Comparison of ENCODE assay signal across 17 cellular contexts in the genomic region with DNA sequence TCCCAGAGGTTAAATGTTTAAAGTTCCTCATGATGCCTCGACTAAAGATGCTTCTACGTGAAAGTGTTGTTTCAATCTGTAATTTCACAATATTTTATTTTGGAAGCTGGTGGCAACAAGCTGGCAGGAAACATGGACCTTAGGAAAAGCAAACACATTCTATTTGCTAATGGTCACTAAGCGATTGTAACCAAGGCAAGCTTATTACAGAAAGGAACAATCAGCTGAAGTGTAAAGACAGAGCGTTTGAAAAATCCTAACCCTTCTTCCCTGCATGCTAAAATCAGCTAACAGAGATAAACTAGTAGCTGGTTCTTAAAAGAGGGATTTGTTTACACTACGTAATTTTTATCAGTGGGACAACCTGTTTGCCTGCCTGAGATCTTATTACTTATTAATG. TPM values are rescaled to one million over a fixed set of nuclear protein-coding genes. Genes with fewer than 3 reads are reported as not detected.
DNase-seq lines count a peak whose midpoint lies in the region; ATAC-seq lines count a peak whose summit lies in the region.
"Had no signal": no experiment of that assay in that cellular context is flagged by ENCODE, and none has a peak within 500 bp of the region (broad histone marks: within the 10 kb centered on the region; RNA-seq: fewer than 3 reads in every experiment).

No MANE protein-coding gene starts in this region.

- intact Hi-C loops in left colon (cut with DNase I, micrococcal nuclease): no loop called here

- DNase-seq in COLO668 (lab: John Stamatoyannopoulos, UW; ENCODE audit: unreplicated experiment) (peak; percentile 5), NCI-H1092 (lab: John Stamatoyannopoulos, UW) (peak; percentile 46), NCI-H748 treated with DMSO at 0.1 percent for 48 hours (lab: John Stamatoyannopoulos, UW) (peak; percentile 90), left colon (no peak), pons (ENCODE audit: low spot score) (no peak)
- no peak for DNase-seq in activated CD4-positive, alpha-beta T cell treated with anti-CD3 and anti-CD28 coated beads, Interleukin-2, amount 50 U/mL, for 1 hour
- DNase-seq in activated CD8-positive, alpha-beta memory T cell treated with anti-CD3 and anti-CD28 coated beads, Interleukin-2, amount 50 U/mL, for 48 hours: no peak
- DNase-seq: activated CD4-positive, alpha-beta T cell treated with anti-CD3 and anti-CD28 coated beads, Interleukin-2, amount 10 ng/mL, durations not matched to agents 7 days and 5 days; activated naive CD4-positive, alpha-beta T cell treated with anti-CD3 and anti-CD28 coated beads, Interleukin-2, amount 10 ng/mL, durations not matched to agents 7 days and 5 days; aorta; DMS79 treated with DMSO at 0.1 percent for 48 hours; GM23248; NCI-H187 treated with DMSO at 0.1 percent for 48 hours; right cardiac atrium; stimulated activated naive CD4-positive, alpha-beta T cell; transverse colon had no signal

- ATAC-seq in left colon: peak; percentile 62
- no peak for ATAC-seq in activated CD4-positive, CD25-positive, alpha-beta regulatory T cell treated with anti-CD3 and anti-CD28 coated beads, Interleukin-2, amount 50 U/mL, for 24 hours

RNA-seq across cellular contexts. Expression of a gene that starts 50.0 kb away (rescaled TPM):
- total RNA-seq in left colon: 10 to 100 TPM; 11.8 to 13.4 TPM
- total RNA-seq: activated CD4-positive, alpha-beta T cell treated with anti-CD3 and anti-CD28 coated beads, Interleukin-2, amount 10 ng/mL, durations not matched to agents 7 days and 5 days; GM23248 had no signal

Comparison
In these comparisons a context has a peak if more than half of its experiments do, and no peak if none do; other contexts are left out.
1. DNase-seq: peak in COLO668 (single experiment), NCI-H1092 (single experiment) and NCI-H748 treated with DMSO at 0.1 percent for 48 hours (single experiment); none in left colon (0 of 2), activated CD4-positive, alpha-beta T cell treated with anti-CD3 and anti-CD28 coated beads, Interleukin-2, amount 50 U/mL, for 1 hour (single experiment), activated CD8-positive, alpha-beta memory T cell treated with anti-CD3 and anti-CD28 coated beads, Interleukin-2, amount 50 U/mL, for 48 hours (single experiment) and pons (single experiment).